15 cellular contexts compared by ENCODE assay signal in genomic region chr12:6955462-6956331, GRCh38. TPM values are rescaled to one million over a fixed set of nuclear protein-coding genes. Genes with fewer than 3 reads are reported as not detected.
DNase-seq lines count a peak whose midpoint lies in the region; ATAC-seq and TF ChIP-seq lines count a peak whose summit lies in the region.
"Had no signal": no experiment of that assay in that cellular context is flagged by ENCODE, and none has a peak within 500 bp of the region (broad histone marks: within the 10 kb centered on the region; RNA-seq: fewer than 3 reads in every experiment).

No MANE protein-coding gene starts in this region.

- H3K4me3 ChIP-seq in HL-60 (replicated peaks; ENCODE audit: insufficient read depth, low read length) (peak overlapping the region; percentile 80; the same call in 1 of the 2 replicates), sigmoid colon (no peak overlapping the region)

- DNase-seq in T-helper 1 cell: no peak
- no peak for DNase-seq in HL-60 (ENCODE audit: low read depth in 1 of 2, low spot score in 1 of 2)
- DNase-seq in central memory CD8-positive, alpha-beta T cell (ENCODE audit: low spot score in 2 of 2): no peak
- DNase-seq in sigmoid colon: peak; percentile 55
- no peak for DNase-seq in stimulated activated CD4-positive, alpha-beta T cell treated with anti-CD3 and anti-CD28 coated beads, Interleukin-4, amount 100 ng/mL, for 1 hour
- no peak for DNase-seq in ecto neural progenitor cell (ENCODE audit: low spot score)
- no peak for DNase-seq in NK-92 treated with Interleukin-12 subunit alpha and Interleukin-12 subunit beta, amount 100 ng/mL, for 24 hours (lab: John Stamatoyannopoulos, UW)
- DNase-seq: 8988T, NCI-H524 treated with DMSO at 0.1 percent for 48 hours had no signal

- H3K27me3 Mint-ChIP-seq in T-helper 1 cell treated with Interleukin-12 subunit alpha and Interleukin-12 subunit beta and Interleukin-4 antibody, amounts not matched to agents 30 μg/mL and 1 μg/mL, for 36 hours (ENCODE audit: low read depth): no peaks in the 10 kb centered on the region
- H3K27me3 Mint-ChIP-seq in central memory CD8-positive, alpha-beta T cell: no peaks in the 10 kb centered on the region

- H3K9me3 Mint-ChIP-seq in T-helper 1 cell treated with Interleukin-12 subunit alpha and Interleukin-12 subunit beta and Interleukin-4 antibody, amounts not matched to agents 30 μg/mL and 1 μg/mL, for 36 hours: no peaks in the 10 kb centered on the region
- H3K9me3 Mint-ChIP-seq in central memory CD8-positive, alpha-beta T cell: no peaks in the 10 kb centered on the region

- TF ChIP-seq EP300 in sigmoid colon (IDR thresholded peaks at IDR 0.05): no peak

- H3K4me1 Mint-ChIP-seq in T-helper 1 cell treated with Interleukin-12 subunit alpha and Interleukin-12 subunit beta and Interleukin-4 antibody, amounts not matched to agents 30 μg/mL and 1 μg/mL, for 36 hours (ENCODE audit: low read depth): peaks cover 73% of the 10 kb centered on the region
- H3K4me1 Mint-ChIP-seq in central memory CD8-positive, alpha-beta T cell: peaks cover 87% of the 10 kb centered on the region

- no peak for TF ChIP-seq CTCF in HL-60 (IDR thresholded peaks at IDR 0.05; ENCODE audit: insufficient read depth, low read length)
- no peak for TF ChIP-seq CTCF in sigmoid colon (IDR thresholded peaks at IDR 0.05)

- 83 to 86% methylated on average over 19 of the region's 19 CpGs for WGBS in sigmoid colon, 2 donors

- no peak for ATAC-seq in central memory CD8-positive, alpha-beta T cell (replicated peaks; ENCODE audit: extremely low read depth, poor library complexity, severe bottlenecking)

- intact Hi-C loops in sigmoid colon (cut with DNase I): no loop called here

- no peaks in the 10 kb centered on the region for H3K9me3 ChIP-seq in sigmoid colon

- peak overlapping the region; percentile 65 for H3K27ac Mint-ChIP-seq in T-helper 1 cell treated with Interleukin-12 subunit alpha and Interleukin-12 subunit beta and Interleukin-4 antibody, amounts not matched to agents 30 μg/mL and 1 μg/mL, for 36 hours
- H3K27ac Mint-ChIP-seq in central memory CD8-positive, alpha-beta T cell (ENCODE audit: low read depth): peak overlapping the region; percentile 99

- peaks cover 55% of the 10 kb centered on the region for H3K36me3 Mint-ChIP-seq in T-helper 1 cell treated with Interleukin-12 subunit alpha and Interleukin-12 subunit beta and Interleukin-4 antibody, amounts not matched to agents 30 μg/mL and 1 μg/mL, for 36 hours (ENCODE audit: low read depth)
- H3K36me3 Mint-ChIP-seq in central memory CD8-positive, alpha-beta T cell (ENCODE audit: insufficient read depth): peaks cover 76% of the 10 kb centered on the region

- H3K27me3 ChIP-seq in HL-60 (ENCODE audit: insufficient read depth, poor library complexity, severe bottlenecking): no peaks in the 10 kb centered on the region
- no peaks in the 10 kb centered on the region for H3K27me3 ChIP-seq in sigmoid colon

- H3K4me1 ChIP-seq in sigmoid colon: peaks cover 0 to 15% (median 6%) of the 10 kb centered on the region in 4 donors

- H3K36me3 ChIP-seq in sigmoid colon: no peaks in the 10 kb centered on the region

- no peak for TF ChIP-seq POLR2A in sigmoid colon (IDR thresholded peaks at IDR 0.05)

- peak overlapping the region; percentile 44 for H3K4me3 Mint-ChIP-seq in T-helper 1 cell treated with Interleukin-12 subunit alpha and Interleukin-12 subunit beta and Interleukin-4 antibody, amounts not matched to agents 30 μg/mL and 1 μg/mL, for 36 hours
- H3K4me3 Mint-ChIP-seq in central memory CD8-positive, alpha-beta T cell: peak overlapping the region; percentile 98

- H3K27ac ChIP-seq in HL-60 (replicated peaks): peak overlapping the region; percentile 99
- H3K27ac ChIP-seq in sigmoid colon: no peak overlapping the region

RNA-seq across cellular contexts. Expression of gene PTPN6, which starts 4.5 kb away (rescaled TPM):
- total RNA-seq in sigmoid colon: 10 to 100 TPM in 3 of 4 donors, 1 to 10 TPM in 1; 5.3 to 13.6 (median 11.8) TPM
- 10 to 100 TPM; 42.1 to 92.4 (median 67.3) TPM for polyA plus RNA-seq in sigmoid colon
- total RNA-seq: H4 had no signal

RNA-seq across cellular contexts. Expression of gene C12orf57, which starts 11.9 kb away (rescaled TPM):
- total RNA-seq in sigmoid colon: 100 to 1,000 TPM; 465 to 697 (median 652) TPM
- 100 to 1,000 TPM; 305 to 810 (median 418) TPM for polyA plus RNA-seq in sigmoid colon

RNA-seq across cellular contexts. Expression of gene RNU7-1, which starts 12.1 kb away (rescaled TPM):
- total RNA-seq in sigmoid colon: not detected
- not detected for polyA plus RNA-seq in sigmoid colon
- total RNA-seq: cerebellum, H4, mucosa of gallbladder, skeletal muscle tissue, ureter had no signal

RNA-seq across cellular contexts. Expression of gene PHB2, which starts 14.8 kb away (rescaled TPM):
- total RNA-seq in sigmoid colon: 100 to 1,000 TPM; 211 to 327 (median 285) TPM
- 100 to 1,000 TPM; 180 to 283 (median 184) TPM for polyA plus RNA-seq in sigmoid colon

RNA-seq across cellular contexts. Expression of gene EMG1, which starts 15.0 kb away (rescaled TPM):
- total RNA-seq in sigmoid colon: 10 to 100 TPM; 18.8 to 32.3 (median 22.7) TPM
- 10 to 100 TPM; 19.2 to 33.0 (median 21.3) TPM for polyA plus RNA-seq in sigmoid colon
